Comparison of ENCODE assay signal across 1 cellular context in the genomic region with DNA sequence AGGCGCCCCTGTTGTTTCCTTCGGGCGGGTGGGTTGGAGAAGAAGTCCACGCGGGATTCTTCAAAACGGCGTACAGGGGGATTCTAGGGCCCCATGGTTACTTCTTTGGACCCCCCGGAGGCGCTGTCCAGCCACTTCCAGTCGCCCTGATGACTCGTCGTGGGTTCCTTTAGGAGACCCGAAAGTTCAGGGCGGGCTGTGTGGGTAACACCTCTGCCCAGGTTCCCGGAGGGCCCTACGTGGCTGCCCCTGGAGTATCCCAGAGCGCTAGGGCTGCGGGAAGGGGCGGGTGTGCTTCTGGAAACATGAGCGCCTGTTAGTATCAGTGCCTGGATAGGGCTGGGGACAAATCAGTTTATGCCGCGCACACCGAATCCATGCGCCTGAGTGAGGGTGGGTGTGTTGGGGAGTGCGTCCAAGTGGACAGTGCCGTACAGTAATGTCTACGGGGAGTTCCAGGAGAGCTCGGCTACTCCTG.
TF ChIP-seq lines count a peak whose summit lies in the region.

No MANE protein-coding gene starts in this region.

TF ChIP-seq in K562, 482 proteins besides CTCF, POLR2A, EP300 and RAD21:
- TF ChIP-seq, protein P1, sequence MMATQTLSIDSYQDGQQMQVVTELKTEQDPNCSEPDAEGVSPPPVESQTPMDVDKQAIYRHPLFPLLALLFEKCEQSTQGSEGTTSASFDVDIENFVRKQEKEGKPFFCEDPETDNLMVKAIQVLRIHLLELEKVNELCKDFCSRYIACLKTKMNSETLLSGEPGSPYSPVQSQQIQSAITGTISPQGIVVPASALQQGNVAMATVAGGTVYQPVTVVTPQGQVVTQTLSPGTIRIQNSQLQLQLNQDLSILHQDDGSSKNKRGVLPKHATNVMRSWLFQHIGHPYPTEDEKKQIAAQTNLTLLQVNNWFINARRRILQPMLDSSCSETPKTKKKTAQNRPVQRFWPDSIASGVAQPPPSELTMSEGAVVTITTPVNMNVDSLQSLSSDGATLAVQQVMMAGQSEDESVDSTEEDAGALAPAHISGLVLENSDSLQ (IDR thresholded peaks at IDR 0.05) = no peak
- no peak for TF ChIP-seq FOXK2 (conservative IDR thresholded peaks at IDR 0.05 in 1 of 2, IDR thresholded peaks at IDR 0.05 in 1 of 2; ENCODE audit: low read depth in 2 of 2)
- TF ChIP-seq ZNF146 (CRISPR knock-in tag; IDR thresholded peaks at IDR 0.05; ENCODE audit: unreplicated experiment) = no peak
- TF ChIP-seq ZNF239 (CRISPR knock-in tag; IDR thresholded peaks at IDR 0.05) = no peak
- no peak for TF ChIP-seq TFAM (CRISPR knock-in tag; conservative IDR thresholded peaks at IDR 0.05)
- no peak for TF ChIP-seq ARID4B (CRISPR knock-in tag; IDR thresholded peaks at IDR 0.05)
- TF ChIP-seq MEIS2 (IDR thresholded peaks at IDR 0.05; ENCODE audit: partially characterized antibody) = no peak
- no peak for TF ChIP-seq HSF4 (CRISPR knock-in tag; IDR thresholded peaks at IDR 0.05; ENCODE audit: borderline replicate concordance)
- TF ChIP-seq ETV1 (tag; conservative IDR thresholded peaks at IDR 0.05; ENCODE audit: low read depth) = no peak
- TF ChIP-seq, protein P2, sequence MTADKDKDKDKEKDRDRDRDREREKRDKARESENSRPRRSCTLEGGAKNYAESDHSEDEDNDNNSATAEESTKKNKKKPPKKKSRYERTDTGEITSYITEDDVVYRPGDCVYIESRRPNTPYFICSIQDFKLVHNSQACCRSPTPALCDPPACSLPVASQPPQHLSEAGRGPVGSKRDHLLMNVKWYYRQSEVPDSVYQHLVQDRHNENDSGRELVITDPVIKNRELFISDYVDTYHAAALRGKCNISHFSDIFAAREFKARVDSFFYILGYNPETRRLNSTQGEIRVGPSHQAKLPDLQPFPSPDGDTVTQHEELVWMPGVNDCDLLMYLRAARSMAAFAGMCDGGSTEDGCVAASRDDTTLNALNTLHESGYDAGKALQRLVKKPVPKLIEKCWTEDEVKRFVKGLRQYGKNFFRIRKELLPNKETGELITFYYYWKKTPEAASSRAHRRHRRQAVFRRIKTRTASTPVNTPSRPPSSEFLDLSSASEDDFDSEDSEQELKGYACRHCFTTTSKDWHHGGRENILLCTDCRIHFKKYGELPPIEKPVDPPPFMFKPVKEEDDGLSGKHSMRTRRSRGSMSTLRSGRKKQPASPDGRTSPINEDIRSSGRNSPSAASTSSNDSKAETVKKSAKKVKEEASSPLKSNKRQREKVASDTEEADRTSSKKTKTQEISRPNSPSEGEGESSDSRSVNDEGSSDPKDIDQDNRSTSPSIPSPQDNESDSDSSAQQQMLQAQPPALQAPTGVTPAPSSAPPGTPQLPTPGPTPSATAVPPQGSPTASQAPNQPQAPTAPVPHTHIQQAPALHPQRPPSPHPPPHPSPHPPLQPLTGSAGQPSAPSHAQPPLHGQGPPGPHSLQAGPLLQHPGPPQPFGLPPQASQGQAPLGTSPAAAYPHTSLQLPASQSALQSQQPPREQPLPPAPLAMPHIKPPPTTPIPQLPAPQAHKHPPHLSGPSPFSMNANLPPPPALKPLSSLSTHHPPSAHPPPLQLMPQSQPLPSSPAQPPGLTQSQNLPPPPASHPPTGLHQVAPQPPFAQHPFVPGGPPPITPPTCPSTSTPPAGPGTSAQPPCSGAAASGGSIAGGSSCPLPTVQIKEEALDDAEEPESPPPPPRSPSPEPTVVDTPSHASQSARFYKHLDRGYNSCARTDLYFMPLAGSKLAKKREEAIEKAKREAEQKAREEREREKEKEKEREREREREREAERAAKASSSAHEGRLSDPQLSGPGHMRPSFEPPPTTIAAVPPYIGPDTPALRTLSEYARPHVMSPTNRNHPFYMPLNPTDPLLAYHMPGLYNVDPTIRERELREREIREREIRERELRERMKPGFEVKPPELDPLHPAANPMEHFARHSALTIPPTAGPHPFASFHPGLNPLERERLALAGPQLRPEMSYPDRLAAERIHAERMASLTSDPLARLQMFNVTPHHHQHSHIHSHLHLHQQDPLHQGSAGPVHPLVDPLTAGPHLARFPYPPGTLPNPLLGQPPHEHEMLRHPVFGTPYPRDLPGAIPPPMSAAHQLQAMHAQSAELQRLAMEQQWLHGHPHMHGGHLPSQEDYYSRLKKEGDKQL (CRISPR knock-in tag; IDR thresholded peaks at IDR 0.05; ENCODE audit: borderline replicate concordance) = no peak
- TF ChIP-seq TFE3 (CRISPR knock-in tag; IDR thresholded peaks at IDR 0.05) = no peak
- no peak for TF ChIP-seq ZNF165 (CRISPR knock-in tag; IDR thresholded peaks at IDR 0.05; ENCODE audit: borderline replicate concordance)
- no peak for TF ChIP-seq SRF (CRISPR knock-in tag; IDR thresholded peaks at IDR 0.05)
- TF ChIP-seq TBP (optimal IDR thresholded peaks at IDR 0.05; ENCODE audit: low read depth, low read length) = no peak
- TF ChIP-seq ZNF23 (CRISPR knock-in tag; IDR thresholded peaks at IDR 0.05) = no peak
